In the genomic region with DNA sequence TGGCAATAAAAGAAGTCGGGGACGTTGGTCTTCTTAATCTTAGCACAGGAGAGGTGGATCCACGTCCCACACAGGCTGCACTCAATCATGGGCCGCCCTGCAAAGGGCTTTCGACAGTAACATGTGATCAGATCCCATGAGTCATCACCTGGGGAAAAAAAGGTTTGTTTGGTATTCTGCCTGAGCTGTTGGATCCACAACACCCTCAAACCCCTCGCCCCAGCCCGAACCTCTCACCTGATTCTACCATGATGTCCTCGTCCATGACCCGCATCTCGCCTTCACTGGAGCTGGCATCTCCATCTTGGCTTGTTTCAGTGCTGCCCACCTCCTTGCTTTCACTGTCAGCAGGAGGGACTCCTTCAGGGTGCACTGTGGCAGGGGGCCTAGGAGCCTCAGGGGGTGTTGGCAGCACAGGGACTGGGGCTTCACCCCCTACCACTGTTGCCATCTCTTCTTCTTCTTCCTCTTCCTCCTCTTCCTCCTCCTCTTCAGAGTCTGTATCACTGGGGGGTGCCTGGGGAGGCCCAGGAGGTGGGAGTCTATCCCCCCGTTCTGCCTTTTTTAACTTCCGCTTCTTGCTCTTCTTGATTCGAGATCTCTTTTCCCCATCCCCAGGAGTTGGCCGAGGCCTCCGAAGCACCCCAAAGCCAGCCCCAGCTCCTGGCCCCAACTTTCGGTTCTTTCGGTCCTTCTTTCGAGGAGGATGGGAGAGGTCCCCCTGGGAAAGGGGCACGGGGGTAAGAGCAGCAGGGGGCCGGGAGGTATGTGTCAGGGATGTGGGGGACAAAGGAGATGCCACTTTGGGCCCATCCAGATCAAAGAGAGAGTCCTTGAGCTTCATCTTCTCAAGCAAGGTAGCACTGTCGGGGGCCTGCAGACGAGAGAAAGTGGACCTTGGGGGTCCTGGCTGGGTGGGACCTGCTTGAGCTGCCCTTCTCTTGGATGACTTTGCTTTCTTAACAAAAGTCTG, we compare ENCODE assay signal across 8 cellular contexts. TPM values are rescaled to one million over a fixed set of nuclear protein-coding genes. Genes with fewer than 3 reads are reported as not detected.
DNase-seq lines count a peak whose midpoint lies in the region; ATAC-seq and TF ChIP-seq lines count a peak whose summit lies in the region.

No MANE protein-coding gene starts in this region.

- WGBS in esophagus squamous epithelium, 2 donors: 83 to 86% methylated on average over 14 to 15 of the region's 22 CpGs

- peaks cover 12 to 34% (median 13%) of the 10 kb centered on the region in 3 donors for H3K36me3 ChIP-seq in esophagus squamous epithelium

- TF ChIP-seq CTCF in esophagus squamous epithelium (IDR thresholded peaks at IDR 0.05) (no peak), WTC11 (IDR thresholded peaks at IDR 0.05) (no peak)

- CTCF ChIA-PET in T-cell (lab: Charles Lee) (no interaction called here), WTC11 (lab: Charles Lee) (interaction anchor here (6.0 kb wide), 1 partner anchor 15 kb away, joined by 36 read pairs; a partner anchor contains a TSS)

- ATAC-seq in T-cell (replicated peaks in 1 of 4) (no peak), HG03108 (IDR thresholded peaks at IDR 0.05; ENCODE audit: unreplicated experiment) (no peak), WTC11 (no peak)
- no peak for ATAC-seq in stimulated activated naive B cell treated with anti-CD40 and anti-IgM and Interleukin-4, amounts not matched to agents 10 μg/mL and 1 μg/mL and 100 μg/mL, for 72 hours (replicated peaks)

- intact Hi-C loops in esophagus squamous epithelium (cut with DNase I): no loop called here

- H3K4me3 Mint-ChIP-seq in T-cell (peak overlapping the region; percentile 36 to 99 (median 91)), WTC11 (no peak overlapping the region)
- peak overlapping the region; percentile 97 to 98 for H3K4me3 Mint-ChIP-seq in stimulated activated naive B cell treated with anti-CD40 and anti-IgM and Interleukin-4, amounts not matched to agents 10 μg/mL and 1 μg/mL and 100 μg/mL, for 72 hours

- H3K4me1 ChIP-seq in esophagus squamous epithelium: peaks cover 43 to 77% (median 53%) of the 10 kb centered on the region in 3 donors

- no peak overlapping the region for H3K4me3 ChIP-seq in esophagus squamous epithelium

- peaks cover 25% of the 10 kb centered on the region for H3K36me3 Mint-ChIP-seq in T-cell
- H3K36me3 Mint-ChIP-seq in stimulated activated naive B cell treated with anti-CD40 and anti-IgM and Interleukin-4, amounts not matched to agents 10 μg/mL and 1 μg/mL and 100 μg/mL, for 72 hours: peaks cover 45 to 60% of the 10 kb centered on the region in 2 donors
- H3K36me3 Mint-ChIP-seq in WTC11: peaks cover 30% of the 10 kb centered on the region

- TF ChIP-seq POLR2A in esophagus squamous epithelium (IDR thresholded peaks at IDR 0.05): no peak

- H3K9me3 ChIP-seq in esophagus squamous epithelium: no peaks in the 10 kb centered on the region

- H3K27me3 Mint-ChIP-seq in T-cell (no peaks in the 10 kb centered on the region), WTC11 (ENCODE audit: low read depth) (no peaks in the 10 kb centered on the region)
- H3K27me3 Mint-ChIP-seq in stimulated activated naive B cell treated with anti-CD40 and anti-IgM and Interleukin-4, amounts not matched to agents 10 μg/mL and 1 μg/mL and 100 μg/mL, for 72 hours: no peaks in the 10 kb centered on the region

- H3K27ac ChIP-seq in esophagus squamous epithelium: peak overlapping the region; percentile 92 to 97 (median 94)

- POLR2A ChIA-PET in T-cell (lab: Charles Lee) (no interaction called here), WTC11 (lab: Charles Lee) (no interaction called here)

- H3K27me3 ChIP-seq in esophagus squamous epithelium: no peaks in the 10 kb centered on the region

- DNase-seq in activated naive CD4-positive, alpha-beta T cell treated with Interleukin-2 at 50 U/mL for 16 hours: peak; percentile 22
- no peak for DNase-seq in activated naive CD4-positive, alpha-beta T cell (lab: John Stamatoyannopoulos, UW)
- no peak for DNase-seq in T-cell
- no peak for DNase-seq in esophagus squamous epithelium (lab: John Stamatoyannopoulos, UW)
- DNase-seq in stimulated activated naive B cell treated with anti-CD40 and anti-IgM and Interleukin-4, amounts not matched to agents 10 μg/mL and 1 μg/mL and 100 μg/mL, for 72 hours: no peak
- DNase-seq in SHP77 (lab: John Stamatoyannopoulos, UW): no peak
- no peak for DNase-seq in WTC11 (ENCODE audit: low spot score)

- H3K9me3 Mint-ChIP-seq in T-cell (no peaks in the 10 kb centered on the region), WTC11 (no peaks in the 10 kb centered on the region)
- H3K9me3 Mint-ChIP-seq in stimulated activated naive B cell treated with anti-CD40 and anti-IgM and Interleukin-4, amounts not matched to agents 10 μg/mL and 1 μg/mL and 100 μg/mL, for 72 hours: no peaks in the 10 kb centered on the region

- H3K27ac Mint-ChIP-seq in T-cell (peak overlapping the region; percentile 55 to 92), WTC11 (no peak overlapping the region; the same call in none of the 2 replicates)
- peak overlapping the region; percentile 96 for H3K27ac Mint-ChIP-seq in stimulated activated naive B cell treated with anti-CD40 and anti-IgM and Interleukin-4, amounts not matched to agents 10 μg/mL and 1 μg/mL and 100 μg/mL, for 72 hours

- H3K4me1 Mint-ChIP-seq in T-cell (peaks cover 62 to 68% (median 64%) of the 10 kb centered on the region in 3 donors), WTC11 (peaks cover 38% of the 10 kb centered on the region)
- peaks cover 50 to 72% of the 10 kb centered on the region in 2 donors for H3K4me1 Mint-ChIP-seq in stimulated activated naive B cell treated with anti-CD40 and anti-IgM and Interleukin-4, amounts not matched to agents 10 μg/mL and 1 μg/mL and 100 μg/mL, for 72 hours

TF ChIP-seq in WTC11, 78 proteins besides CTCF, POLR2A, EP300 and RAD21:
- TF ChIP-seq, protein P1, sequence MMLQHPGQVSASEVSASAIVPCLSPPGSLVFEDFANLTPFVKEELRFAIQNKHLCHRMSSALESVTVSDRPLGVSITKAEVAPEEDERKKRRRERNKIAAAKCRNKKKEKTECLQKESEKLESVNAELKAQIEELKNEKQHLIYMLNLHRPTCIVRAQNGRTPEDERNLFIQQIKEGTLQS (CRISPR knock-in tag; conservative IDR thresholded peaks at IDR 0.05): no peak

RNA-seq across cellular contexts. Expression of a gene that starts 1.7 kb away (rescaled TPM):
- total RNA-seq in T-cell: 10 to 100 TPM; 48.2 to 76.3 (median 70.4) TPM
- 10 to 100 TPM; 21.4 to 58.0 (median 37.3) TPM for total RNA-seq in esophagus squamous epithelium
- total RNA-seq in WTC11 (2021): 57.6 to 67.3 TPM (median 59.8 TPM) in 3 replicates

RNA-seq across cellular contexts. Expression of a gene that starts 3.3 kb away (rescaled TPM):
- total RNA-seq in T-cell (10 to 100 TPM; 13.3 to 51.6 (median 43.5) TPM), esophagus squamous epithelium (10 to 100 TPM; 24.7 to 30.6 (median 27.0) TPM), WTC11 (2021) (45.8 to 50.1 TPM (median 49.1 TPM) in 3 replicates)

RNA-seq across cellular contexts. Expression of a gene that starts 6.3 kb away (rescaled TPM):
- total RNA-seq in T-cell (100 to 1,000 TPM; 197 to 278 (median 276) TPM), esophagus squamous epithelium (100 to 1,000 TPM; 172 to 384 (median 197) TPM), WTC11 (2021) (228 to 247 TPM (median 238 TPM) in 3 replicates)

RNA-seq across cellular contexts. Expression of a gene that starts 15.6 kb away (rescaled TPM):
- total RNA-seq in T-cell: 100 to 1,000 TPM; 109 to 131 (median 125) TPM
- 10 to 100 TPM; 42.0 to 52.1 (median 47.8) TPM for total RNA-seq in esophagus squamous epithelium
- 120 to 127 TPM (median 126 TPM) in 3 replicates for total RNA-seq in WTC11 (2021)

RNA-seq across cellular contexts. Expression of a gene that starts 16.0 kb away (rescaled TPM):
- total RNA-seq in T-cell: 10 to 100 TPM; 29.8 to 35.9 (median 33.3) TPM
- total RNA-seq in esophagus squamous epithelium: 10 to 100 TPM; 14.9 to 21.8 (median 16.6) TPM
- 101 to 103 TPM (median 103 TPM) in 3 replicates for total RNA-seq in WTC11 (2021)
